In the genomic region with DNA sequence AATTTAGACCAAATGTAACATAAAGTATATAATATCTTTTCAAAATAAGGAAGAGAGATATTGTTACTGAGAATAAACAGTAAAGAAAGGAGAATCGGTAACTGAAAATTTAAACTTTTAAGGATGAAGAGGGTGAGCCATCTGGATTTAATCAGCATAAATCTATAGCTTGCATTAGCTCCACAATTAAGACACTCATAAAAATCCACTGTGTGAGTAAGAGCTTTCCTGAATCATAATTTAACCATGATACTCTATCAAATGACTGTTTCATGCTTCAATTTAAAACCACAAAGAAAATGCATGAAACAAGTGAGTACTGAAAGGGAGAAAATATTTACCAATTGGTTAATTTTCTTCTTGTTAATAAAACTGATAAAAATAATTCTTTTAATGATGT, we compare ENCODE assay signal across 1 cellular context.
TF ChIP-seq lines count a peak whose summit lies in the region.

No MANE protein-coding gene starts in this region.

TF ChIP-seq in IMR-90, 13 proteins besides CTCF, POLR2A, EP300 and RAD21:
- TF ChIP-seq ELK1 (IDR thresholded peaks at IDR 0.05; ENCODE audit: borderline replicate concordance, low read depth, low read length) (no peak), MAZ (IDR thresholded peaks at IDR 0.05; ENCODE audit: borderline replicate concordance, low read depth, low read length) (no peak), MXI1 (IDR thresholded peaks at IDR 0.05; ENCODE audit: borderline replicate concordance, low read depth, low read length) (no peak), CEBPB (IDR thresholded peaks at IDR 0.05; ENCODE audit: low read depth, low read length) (no peak), RFX5 (IDR thresholded peaks at IDR 0.05; ENCODE audit: low read depth, low read length) (no peak), FOS (IDR thresholded peaks at IDR 0.05; ENCODE audit: low read depth, low read length) (no peak), NFE2L2 (IDR thresholded peaks at IDR 0.05; ENCODE audit: low read depth, low read length) (no peak), MAFK (IDR thresholded peaks at IDR 0.05; ENCODE audit: low read depth, low read length) (no peak), RCOR1 (IDR thresholded peaks at IDR 0.05; ENCODE audit: insufficient replicate concordance, low read length) (no peak), CHD1 (IDR thresholded peaks at IDR 0.05; ENCODE audit: low read depth, low read length) (no peak), SMC3 (IDR thresholded peaks at IDR 0.05; ENCODE audit: low read depth, low read length) (no peak), USF2 (IDR thresholded peaks at IDR 0.05; ENCODE audit: low read depth, low read length) (no peak), BHLHE40 (IDR thresholded peaks at IDR 0.05; ENCODE audit: low read depth, low read length) (no peak)
TF ChIP-seq in IMR-90: peak in this region for 0.
